8 cellular contexts compared by ENCODE assay signal in genomic region chr4:38034986-38035882, GRCh38.
DNase-seq lines count a peak whose midpoint lies in the region; ATAC-seq, FAIRE-seq and TF ChIP-seq lines count a peak whose summit lies in the region.

No MANE protein-coding gene starts in this region.

- H3K36me3 ChIP-seq in body of pancreas (replicated peaks in 1 of 2; ENCODE audit: insufficient read depth in 1 of 2, low read depth in 2 of 2) (no peaks in the 10 kb centered on the region), keratinocyte (ENCODE audit: control insufficient read depth in 2 of 2, extremely low read depth in 1 of 2, insufficient read depth in 2 of 2, low read length in 2 of 2) (peaks cover 0 to 7% of the 10 kb centered on the region in 2 experiments), suprapubic skin (no peaks in the 10 kb centered on the region)

- ATAC-seq in HG03175 (IDR thresholded peaks at IDR 0.05; ENCODE audit: unreplicated experiment) (peak; percentile 51), body of pancreas (no peak), HG03280 (IDR thresholded peaks at IDR 0.05; ENCODE audit: unreplicated experiment) (no peak)

- H3K4me3 ChIP-seq in body of pancreas = no peak overlapping the region
- no peak overlapping the region for H3K4me3 ChIP-seq in keratinocyte (ENCODE audit: control insufficient read depth in 2 of 3, extremely low read depth in 1 of 3, insufficient read depth in 2 of 3, low read depth in 1 of 3, low read length in 3 of 3)
- no peak overlapping the region for H3K4me3 ChIP-seq in suprapubic skin

- H3K27ac ChIP-seq in body of pancreas (no peak overlapping the region), keratinocyte (ENCODE audit: control insufficient read depth, insufficient read depth, low read length) (no peak overlapping the region), suprapubic skin (no peak overlapping the region)

- no peaks in the 10 kb centered on the region for H3K9me3 ChIP-seq in body of pancreas
- H3K9me3 ChIP-seq in keratinocyte (ENCODE audit: control insufficient read depth, low read depth, low read length) = no peaks in the 10 kb centered on the region
- H3K9me3 ChIP-seq in suprapubic skin = no peaks in the 10 kb centered on the region

- 52 to 64% methylated on average over 11 of the region's 11 CpGs for whole genome bisulfite sequencing in body of pancreas, 2 donors
- 63% methylated on average over 11 of the region's 11 CpGs for WGBS in suprapubic skin

- H3K79me2 ChIP-seq in keratinocyte (ENCODE audit: control insufficient read depth, insufficient read depth, low read length) = no peaks in the 10 kb centered on the region

- H4K20me1 ChIP-seq in keratinocyte (ENCODE audit: control insufficient read depth, extremely low read depth, insufficient read depth, low read length) = no peaks in the 10 kb centered on the region

- TF ChIP-seq CTCF in body of pancreas (IDR thresholded peaks at IDR 0.05) (peak in 6 of 7 experiments; percentile 43 to 79 (median 70)), keratinocyte (optimal IDR thresholded peaks at IDR 0.05 in 1 of 3, IDR thresholded peaks at IDR 0.05 in 1 of 3, conservative IDR thresholded peaks at IDR 0.05 in 1 of 3; ENCODE audit: extremely low read depth in 1 of 3, insufficient read depth in 2 of 3, low read length in 3 of 3) (peak in 2 of 3 experiments; percentile 40 to 45), suprapubic skin (IDR thresholded peaks at IDR 0.05) (peak; percentile 41 to 49)

- H3K9ac ChIP-seq in keratinocyte (ENCODE audit: control insufficient read depth, extremely low read depth, insufficient read depth, low read length) = no peak overlapping the region

- H3K4me1 ChIP-seq in body of pancreas = no peaks in the 10 kb centered on the region
- H3K4me1 ChIP-seq in keratinocyte (ENCODE audit: control insufficient read depth, extremely low read depth, insufficient read depth, low read length) = peaks cover 1% of the 10 kb centered on the region
- no peaks in the 10 kb centered on the region for H3K4me1 ChIP-seq in suprapubic skin

- DNase-seq in NCI-H2171 treated with DMSO at 0.1 percent for 48 hours (lab: John Stamatoyannopoulos, UW) = peak; percentile 15
- DNase-seq in NCI-H2171 (lab: John Stamatoyannopoulos, UW) = no peak
- peak; percentile 73 for DNase-seq in NCI-H82 (lab: John Stamatoyannopoulos, UW)
- DNase-seq in body of pancreas = peak; percentile 37 to 74 (median 48)
- DNase-seq in keratinocyte (ENCODE audit: low read depth, low spot score) = no peak
- no peak for DNase-seq in suprapubic skin (ENCODE audit: low spot score in 2 of 2)

- TF ChIP-seq POLR2A in body of pancreas (IDR thresholded peaks at IDR 0.05) (no peak), suprapubic skin (IDR thresholded peaks at IDR 0.05) (no peak)

- H3K27me3 ChIP-seq in body of pancreas (no peaks in the 10 kb centered on the region), keratinocyte (ENCODE audit: control insufficient read depth, extremely low read depth, insufficient read depth, low read length) (no peaks in the 10 kb centered on the region), suprapubic skin (no peaks in the 10 kb centered on the region)

- peak; percentile 43 for FAIRE-seq in keratinocyte (lab: Jason Lieb, UNC)

- H3K4me2 ChIP-seq in keratinocyte (ENCODE audit: control insufficient read depth, extremely low read depth, insufficient read depth, low read depth, low read length) = no peak overlapping the region

- no peak overlapping the region for H2AFZ ChIP-seq in keratinocyte (ENCODE audit: control insufficient read depth, low read length)

- no peaks in the 10 kb centered on the region for H3K9me1 ChIP-seq in keratinocyte (ENCODE audit: control insufficient read depth, extremely low read depth, insufficient read depth, low read length)

- TF ChIP-seq EP300 in suprapubic skin (IDR thresholded peaks at IDR 0.05) = no peak

- intact Hi-C loops in body of pancreas (cut with DNase I) = no loop called here

- dilution Hi-C loops in keratinocyte (cut with MboI; ENCODE audit: extremely low pct_ligation_motif_present, low sequenced_read_pairs) = no loop called here

Comparison
In these comparisons a context has a peak if more than half of its experiments do, and no peak if none do; other contexts are left out.
1. DNase-seq: peak in NCI-H2171 treated with DMSO at 0.1 percent for 48 hours (single experiment), NCI-H82 (single experiment) and body of pancreas (4 of 4); none in NCI-H2171 (single experiment), keratinocyte (single experiment) and suprapubic skin (0 of 2).
2. Peak in every context shown above with its lines, with median percentiles within 50 percentile points of each other: CTCF ChIP-seq.